Comparison of ENCODE assay signal across 20 cellular contexts in the genomic region with DNA sequence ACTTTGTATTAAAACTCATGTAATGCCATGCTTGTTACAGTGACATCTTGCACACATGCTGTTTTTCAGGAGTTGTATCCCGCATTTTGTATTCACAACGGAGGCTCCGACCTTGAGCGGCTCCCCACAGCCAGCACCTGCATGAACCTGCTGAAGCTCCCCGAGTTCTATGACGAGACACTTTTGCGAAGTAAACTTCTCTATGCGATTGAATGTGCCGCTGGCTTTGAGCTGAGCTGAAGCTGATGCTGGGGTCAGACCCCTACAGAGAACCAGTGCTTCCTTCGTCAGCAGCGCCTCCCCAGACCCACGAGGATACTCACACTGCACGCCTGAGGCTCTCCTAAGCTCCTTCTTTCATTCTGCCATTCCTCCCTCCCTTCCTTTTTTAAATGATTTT.
"Had no signal": no experiment of that assay in that cellular context is flagged by ENCODE, and none has a peak within 500 bp of the region (broad histone marks: within the 10 kb centered on the region; RNA-seq: fewer than 3 reads in every experiment).

No MANE protein-coding gene starts in this region.

- H3K4me1 ChIP-seq: Peyer's patch had no signal

- H3K27ac ChIP-seq: Peyer's patch, SJSA1 had no signal

- ATAC-seq: activated CD8-positive, alpha-beta T cell treated with anti-CD3 and anti-CD28 coated beads for 36 hours; activated T-cell treated with anti-CD3 and anti-CD28 coated beads, Interleukin-2, amount 50 U/mL, for 4 hours; activated T-helper 17 cell treated with anti-CD3 and anti-CD28 coated beads, Interleukin-2, amount 50 U/mL, for 72 hours; K562 had no signal

- DNase-seq: activated CD4-positive, alpha-beta T cell treated with anti-CD3 and anti-CD28 coated beads, Interleukin-2, amount 50 U/mL, for 1 hour; activated CD4-positive, CD25-positive, alpha-beta regulatory T cell; activated CD8-positive, alpha-beta T cell treated with anti-CD3 and anti-CD28 coated beads for 36 hours; activated naive CD4-positive, alpha-beta T cell treated with anti-CD3 and anti-CD28 coated beads, Interleukin-2, amount 50 U/mL, for 16 hours; activated T-cell treated with anti-CD3 and anti-CD28 coated beads, Interleukin-2, amount 50 U/mL, for 4 hours; amygdala; Karpas-422; NCI-H1105 treated with DMSO at 0.1 percent for 48 hours; NCI-H1436 treated with DMSO at 0.1 percent for 48 hours; NCI-H187; NCI-H2081; NCI-H510A treated with DMSO at 0.1 percent for 48 hours; NCI-H69; NK-92 treated with Interleukin-12 subunit alpha and Interleukin-12 subunit beta, amount 100 ng/mL, for 24 hours; SHP77; T-helper 9 cell had no signal

- H3K27me3 ChIP-seq: Peyer's patch, SJSA1 had no signal

- H3K9me3 ChIP-seq: Peyer's patch, SJSA1 had no signal

- H3K4me3 ChIP-seq: K562, Peyer's patch, SJSA1 had no signal
